8 cellular contexts compared by ENCODE assay signal in genomic region chr19:1324792-1325567, GRCh38. TPM values are rescaled to one million over a fixed set of nuclear protein-coding genes. Genes with fewer than 3 reads are reported as not detected.
DNase-seq lines count a peak whose midpoint lies in the region; ATAC-seq lines count a peak whose summit lies in the region.

No MANE protein-coding gene starts in this region.

- no peak overlapping the region for H3K27ac Mint-ChIP-seq in activated naive CD4-positive, alpha-beta T cell treated with anti-CD3 and anti-CD28 coated beads, Interleukin-2, amount 50 U/mL, for 72 hours

- intact Hi-C loops in posterior cingulate gyrus (cut with DNase I) = no loop called here

- peak; percentile 61 to 67 for ATAC-seq in activated naive CD4-positive, alpha-beta T cell treated with anti-CD3 and anti-CD28 coated beads, Interleukin-2, amount 50 U/mL, for 72 hours
- no peak for ATAC-seq in HG03196 (IDR thresholded peaks at IDR 0.05; ENCODE audit: unreplicated experiment)

- H3K36me3 Mint-ChIP-seq in activated naive CD4-positive, alpha-beta T cell treated with anti-CD3 and anti-CD28 coated beads, Interleukin-2, amount 50 U/mL, for 72 hours = no peaks in the 10 kb centered on the region

- DNase-seq in DMS53 treated with DMSO at 0.1 percent for 48 hours (lab: John Stamatoyannopoulos, UW; ENCODE audit: unreplicated experiment) (peak; percentile 28), NCI-H1105 treated with DMSO at 0.1 percent for 48 hours (lab: John Stamatoyannopoulos, UW) (peak; percentile 55), glomerular visceral epithelial cell (ENCODE audit: extremely low spot score) (peak; percentile 57), posterior cingulate gyrus (peak; percentile 53 to 96 (median 70)), NCI-H524 treated with DMSO at 0.1 percent for 48 hours (lab: John Stamatoyannopoulos, UW) (no peak), NCI-H2029 (lab: John Stamatoyannopoulos, UW) (no peak)
- peak in 1 of 2 donors; percentile 39 for DNase-seq in activated naive CD4-positive, alpha-beta T cell treated with anti-CD3 and anti-CD28 coated beads, Interleukin-2, amount 50 U/mL, for 72 hours (ENCODE audit: low spot score in 2 of 2)

- no peaks in the 10 kb centered on the region for H3K9me3 Mint-ChIP-seq in activated naive CD4-positive, alpha-beta T cell treated with anti-CD3 and anti-CD28 coated beads, Interleukin-2, amount 50 U/mL, for 72 hours

RNA-seq across cellular contexts. Expression of gene EFNA2, which starts 39.3 kb away (rescaled TPM):
- under 1 TPM in 1 of 2 donors, not detected in 1; 0.25 TPM for total RNA-seq in activated naive CD4-positive, alpha-beta T cell treated with anti-CD3 and anti-CD28 coated beads, Interleukin-2, amount 50 U/mL, for 72 hours

RNA-seq across cellular contexts. Expression of gene FAM174C, which starts 49.6 kb away (rescaled TPM):
- 10 to 100 TPM; 42.1 to 76.0 TPM for total RNA-seq in activated naive CD4-positive, alpha-beta T cell treated with anti-CD3 and anti-CD28 coated beads, Interleukin-2, amount 50 U/mL, for 72 hours

RNA-seq across cellular contexts. Expression of gene CIRBP, which starts 55.8 kb away (rescaled TPM):
- total RNA-seq in activated naive CD4-positive, alpha-beta T cell treated with anti-CD3 and anti-CD28 coated beads, Interleukin-2, amount 50 U/mL, for 72 hours = 100 to 1,000 TPM; 148 to 157 TPM

RNA-seq across cellular contexts. Expression of gene NDUFS7, which starts 58.7 kb away (rescaled TPM):
- 100 to 1,000 TPM in 1 of 2 donors, 10 to 100 TPM in 1; 89.4 to 105 TPM for total RNA-seq in activated naive CD4-positive, alpha-beta T cell treated with anti-CD3 and anti-CD28 coated beads, Interleukin-2, amount 50 U/mL, for 72 hours

Comparison
In these comparisons a context has a peak if more than half of its experiments do, and no peak if none do; other contexts are left out.
1. DNase-seq: peak in DMS53 treated with DMSO at 0.1 percent for 48 hours (single experiment), NCI-H1105 treated with DMSO at 0.1 percent for 48 hours (single experiment), glomerular visceral epithelial cell (single experiment) and posterior cingulate gyrus (10 of 10); none in NCI-H524 treated with DMSO at 0.1 percent for 48 hours (single experiment) and NCI-H2029 (single experiment).